Comparison of ENCODE assay signal across 1 cellular context in genomic region chr10:46283945-46284285, GRCh38.
TF ChIP-seq lines count a peak whose summit lies in the region.

No MANE protein-coding gene starts in this region.

TF ChIP-seq in HepG2, 621 proteins besides CTCF, POLR2A, EP300 and RAD21 (continued from another document):
- TF ChIP-seq SP1 (IDR thresholded peaks at IDR 0.05) (no peak), SP1 (CRISPR knock-in tag; IDR thresholded peaks at IDR 0.05) (no peak), ZSCAN22 (CRISPR knock-in tag; IDR thresholded peaks at IDR 0.05) (no peak), FOXM1 (CRISPR knock-in tag; IDR thresholded peaks at IDR 0.05) (no peak), E2F5 (CRISPR knock-in tag; conservative IDR thresholded peaks at IDR 0.05) (no peak), CEBPB (IDR thresholded peaks at IDR 0.05; ENCODE audit: borderline replicate concordance, low read depth, low read length) (no peak), ZNF557 (CRISPR knock-in tag; IDR thresholded peaks at IDR 0.05) (no peak)
TF ChIP-seq in HepG2: peak in this region for 0.
